In genomic region chr12:7667025-7667575, GRCh38 we compare ENCODE assay signal across 13 cellular contexts. TPM values are rescaled to one million over a fixed set of nuclear protein-coding genes. Genes with fewer than 3 reads are reported as not detected.
DNase-seq lines count a peak whose midpoint lies in the region; ATAC-seq and TF ChIP-seq lines count a peak whose summit lies in the region.
"Had no signal": no experiment of that assay in that cellular context is flagged by ENCODE, and none has a peak within 500 bp of the region (broad histone marks: within the 10 kb centered on the region; RNA-seq: fewer than 3 reads in every experiment).

No MANE protein-coding gene starts in this region.

- DNase-seq in EL (peak; percentile 18), Karpas-422 (peak; percentile 66), left kidney (ENCODE audit: low read depth, low spot score) (peak; percentile 21), globus pallidus (ENCODE audit: low spot score) (no peak), HuH-7.5 (ENCODE audit: low spot score) (no peak), medulla oblongata (ENCODE audit: extremely low spot score) (no peak)
- DNase-seq: naive B cell; NCI-H1105 treated with DMSO at 0.1 percent for 48 hours; stimulated activated CD4-positive, alpha-beta T cell treated with anti-CD3 and anti-CD28 coated beads, Interleukin-4, amount 100 ng/mL, for 24 hours; upper lobe of left lung had no signal

- ATAC-seq in HG02884 (IDR thresholded peaks at IDR 0.05; ENCODE audit: unreplicated experiment), result no peak

- H3K27ac ChIP-seq in Karpas-422 (ENCODE audit: low read length), result no peak overlapping the region
- no peak overlapping the region for H3K27ac ChIP-seq in SU-DHL-6 (ENCODE audit: low read depth, low read length)
- H3K27ac ChIP-seq: upper lobe of left lung had no signal

- TF ChIP-seq CTCF in SU-DHL-6 (IDR thresholded peaks at IDR 0.05; ENCODE audit: insufficient read depth, low read length, poor library complexity, severe bottlenecking), result peak; percentile 10

- H3K9me2 ChIP-seq in Karpas-422 (replicated peaks; ENCODE audit: insufficient read depth, low read length) (no peaks in the 10 kb centered on the region), SU-DHL-6 (replicated peaks; ENCODE audit: insufficient read depth, low read length) (no peaks in the 10 kb centered on the region)

- H3K36me3 ChIP-seq in Karpas-422 (ENCODE audit: insufficient read depth, low read length), result no peaks in the 10 kb centered on the region
- no peaks in the 10 kb centered on the region for H3K36me3 ChIP-seq in SU-DHL-6 (ENCODE audit: low read length)
- H3K36me3 ChIP-seq: upper lobe of left lung had no signal

- H3K27me3 ChIP-seq in Karpas-422 (ENCODE audit: low read length) (no peaks in the 10 kb centered on the region), SU-DHL-6 (ENCODE audit: low read length) (no peaks in the 10 kb centered on the region)
- H3K27me3 ChIP-seq: upper lobe of left lung had no signal

- no peaks in the 10 kb centered on the region for H3K4me1 ChIP-seq in Karpas-422 (ENCODE audit: low read length)
- H3K4me1 ChIP-seq: upper lobe of left lung had no signal

- no peaks in the 10 kb centered on the region for H4K20me1 ChIP-seq in Karpas-422 (ENCODE audit: insufficient read depth, low read depth, low read length)
- no peaks in the 10 kb centered on the region for H4K20me1 ChIP-seq in SU-DHL-6 (ENCODE audit: low read depth, low read length)

- H3K9ac ChIP-seq in Karpas-422 (ENCODE audit: low read length), result no peak overlapping the region
- H3K9ac ChIP-seq in SU-DHL-6 (ENCODE audit: low read length), result no peak overlapping the region

- H3K4me3 ChIP-seq in Karpas-422 (ENCODE audit: low read length), result no peak overlapping the region
- H3K4me3 ChIP-seq in SU-DHL-6 (ENCODE audit: insufficient read depth, low read length, poor library complexity, severe bottlenecking), result no peak overlapping the region
- H3K4me3 ChIP-seq: upper lobe of left lung had no signal

- H2AFZ ChIP-seq in Karpas-422 (ENCODE audit: low read length) (no peak overlapping the region), SU-DHL-6 (ENCODE audit: low read depth, low read length, severe bottlenecking) (no peak overlapping the region)

- H3K79me2 ChIP-seq in Karpas-422 (ENCODE audit: low read length), result no peaks in the 10 kb centered on the region
- H3K79me2 ChIP-seq in SU-DHL-6 (ENCODE audit: insufficient read depth, low read length), result no peaks in the 10 kb centered on the region

- H3F3A ChIP-seq in SU-DHL-6 (ENCODE audit: insufficient read depth), result no peaks in the 10 kb centered on the region

- no peak overlapping the region for H3K4me2 ChIP-seq in Karpas-422 (ENCODE audit: low read depth, low read length, poor library complexity, severe bottlenecking)
- H3K4me2 ChIP-seq in SU-DHL-6 (ENCODE audit: low read depth, low read length, poor library complexity, severe bottlenecking), result no peak overlapping the region

- H3K9me3 ChIP-seq in Karpas-422 (ENCODE audit: low read length), result no peaks in the 10 kb centered on the region
- no peaks in the 10 kb centered on the region for H3K9me3 ChIP-seq in SU-DHL-6 (ENCODE audit: insufficient read depth, low read length)
- H3K9me3 ChIP-seq: upper lobe of left lung had no signal

RNA-seq across cellular contexts. Expression of gene APOBEC1, which starts 1.4 kb away (rescaled TPM):
- not detected in 2 replicates for total RNA-seq in Karpas-422 (2014; rRNA removed; shearing (Covaris generic); ENCODE audit: low replicate concordance)
- total RNA-seq: T-helper 2 cell treated with Interferon-gamma antibody and Interleukin-4, amounts not matched to agents 100 ng/mL and 5 ng/mL, for 36 hours; upper lobe of left lung had no signal

RNA-seq across cellular contexts. Expression of gene GDF3, which starts 28.5 kb away (rescaled TPM):
- not detected in 2 replicates for total RNA-seq in Karpas-422 (2014; rRNA removed; shearing (Covaris generic); ENCODE audit: low replicate concordance)
- total RNA-seq: T-helper 2 cell treated with Interferon-gamma antibody and Interleukin-4, amounts not matched to agents 100 ng/mL and 5 ng/mL, for 36 hours had no signal

RNA-seq across cellular contexts. Expression of gene DPPA3, which starts 44.1 kb away (rescaled TPM):
- total RNA-seq in Karpas-422 (2014; rRNA removed; shearing (Covaris generic); ENCODE audit: low replicate concordance), result not detected in 2 replicates
- total RNA-seq: T-helper 2 cell treated with Interferon-gamma antibody and Interleukin-4, amounts not matched to agents 100 ng/mL and 5 ng/mL, for 36 hours; upper lobe of left lung had no signal

Comparison
In these comparisons a context has a peak if more than half of its experiments do, and no peak if none do; other contexts are left out.
1. DNase-seq: peak in EL (single experiment), Karpas-422 (single experiment) and left kidney (single experiment); none in globus pallidus (single experiment), HuH-7.5 (single experiment) and medulla oblongata (single experiment).